ENCODE assay signal across 17 cellular contexts in the genomic region with DNA sequence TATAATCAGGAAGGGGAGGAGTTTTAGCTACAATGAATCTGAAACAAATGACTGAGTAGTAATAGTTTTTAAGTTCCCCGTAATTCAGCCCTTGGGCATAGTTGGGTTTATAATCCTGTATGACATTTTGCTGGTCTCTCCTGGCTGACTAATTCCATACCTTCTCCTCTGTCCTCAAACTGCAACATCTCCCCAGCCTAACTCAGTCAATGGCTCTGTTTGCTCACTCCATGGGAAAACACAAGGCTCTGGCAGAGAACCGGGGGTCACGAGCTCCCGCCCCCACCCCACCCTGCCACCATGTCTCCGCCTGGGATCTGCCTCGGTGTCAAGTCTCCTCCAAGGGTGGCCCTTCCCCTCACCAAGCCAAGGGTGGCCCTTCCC.
DNase-seq lines count a peak whose midpoint lies in the region; ATAC-seq lines count a peak whose summit lies in the region.
"Had no signal": no experiment of that assay in that cellular context is flagged by ENCODE, and none has a peak within 500 bp of the region (broad histone marks: within the 10 kb centered on the region; RNA-seq: fewer than 3 reads in every experiment).

No MANE protein-coding gene starts in this region.

- H3K27ac Mint-ChIP-seq in activated naive CD4-positive, alpha-beta T cell treated with anti-CD3 and anti-CD28 coated beads for 36 hours: peak overlapping the region; percentile 9
- peak overlapping the region; percentile 18 to 89 for H3K27ac Mint-ChIP-seq in activated naive CD4-positive, alpha-beta T cell treated with anti-CD3 and anti-CD28 coated beads, Interleukin-2, amount 50 U/mL, for 72 hours
- H3K27ac Mint-ChIP-seq in stimulated activated naive CD8-positive, alpha-beta T cell treated with anti-CD3 and anti-CD28 coated beads, Interleukin-15, amount 100 ng/mL, for 72 hours: peak overlapping the region in 1 of 2 donors; percentile 71
- H3K27ac Mint-ChIP-seq: HFFc6, memory B cell, naive B cell had no signal

- peaks cover 2% of the 10 kb centered on the region for H3K36me3 Mint-ChIP-seq in activated naive CD4-positive, alpha-beta T cell treated with anti-CD3 and anti-CD28 coated beads for 36 hours (ENCODE audit: low read depth)
- peaks cover 4 to 5% of the 10 kb centered on the region in 2 donors for H3K36me3 Mint-ChIP-seq in activated naive CD4-positive, alpha-beta T cell treated with anti-CD3 and anti-CD28 coated beads, Interleukin-2, amount 50 U/mL, for 72 hours
- H3K36me3 Mint-ChIP-seq: memory B cell had no signal

- ATAC-seq in activated naive CD4-positive, alpha-beta T cell treated with anti-CD3 and anti-CD28 coated beads, Interleukin-2, amount 50 U/mL, for 72 hours: peak; percentile 31 to 67
- no peak for ATAC-seq in stimulated activated naive CD8-positive, alpha-beta T cell treated with anti-CD3 and anti-CD28 coated beads, Interleukin-15, amount 100 ng/mL, for 72 hours
- ATAC-seq in HG02678 (IDR thresholded peaks at IDR 0.05; ENCODE audit: unreplicated experiment) (no peak), GM18873 (IDR thresholded peaks at IDR 0.05; ENCODE audit: low FRiP score, unreplicated experiment) (no peak), GM21360 (IDR thresholded peaks at IDR 0.05; ENCODE audit: unreplicated experiment) (no peak)
- ATAC-seq: foreskin keratinocyte had no signal

- peaks cover 58% of the 10 kb centered on the region for H3K4me1 Mint-ChIP-seq in activated naive CD4-positive, alpha-beta T cell treated with anti-CD3 and anti-CD28 coated beads for 36 hours (ENCODE audit: low read depth)
- peaks cover 56% of the 10 kb centered on the region for H3K4me1 Mint-ChIP-seq in stimulated activated naive CD8-positive, alpha-beta T cell treated with anti-CD3 and anti-CD28 coated beads, Interleukin-15, amount 100 ng/mL, for 72 hours

- H3K4me3 Mint-ChIP-seq in activated naive CD4-positive, alpha-beta T cell treated with anti-CD3 and anti-CD28 coated beads for 36 hours: peak overlapping the region; percentile 52
- peak overlapping the region; percentile 30 to 65 for H3K4me3 Mint-ChIP-seq in stimulated activated naive CD8-positive, alpha-beta T cell treated with anti-CD3 and anti-CD28 coated beads, Interleukin-15, amount 100 ng/mL, for 72 hours
- H3K4me3 Mint-ChIP-seq: HFFc6, memory B cell had no signal

- no peak for DNase-seq in activated naive CD4-positive, alpha-beta T cell treated with anti-CD3 and anti-CD28 coated beads for 36 hours
- no peak for DNase-seq in activated naive CD4-positive, alpha-beta T cell treated with anti-CD3 and anti-CD28 coated beads, Interleukin-2, amount 50 U/mL, for 16 hours
- peak; percentile 21 for DNase-seq in MV-4-11 (lab: John Stamatoyannopoulos, UW)
- DNase-seq in activated naive CD4-positive, alpha-beta T cell treated with anti-CD3 and anti-CD28 coated beads, Interleukin-2, amount 50 U/mL, for 72 hours (ENCODE audit: low spot score in 2 of 2): no peak
- DNase-seq in stimulated activated naive CD8-positive, alpha-beta T cell treated with anti-CD3 and anti-CD28 coated beads, Interleukin-15, amount 100 ng/mL, for 72 hours: no peak
- DNase-seq: dermis blood vessel endothelial cell; foreskin keratinocyte; GDM1; HFFc6; naive B cell; NCI-H1436 treated with DMSO at 0.1 percent for 48 hours; NCI-H2227 treated with DMSO at 0.1 percent for 48 hours; stimulated activated CD4-positive, alpha-beta T cell treated with anti-CD3 and anti-CD28 coated beads, Interleukin-1b, Interleukin-23, amount 100 ng/mL, for 48 hours had no signal

- CTCF ChIA-PET in activated naive CD4-positive, alpha-beta T cell treated with anti-CD3 and anti-CD28 coated beads for 36 hours (lab: Charles Lee): no interaction called here

- H3K9me3 Mint-ChIP-seq in activated naive CD4-positive, alpha-beta T cell treated with anti-CD3 and anti-CD28 coated beads for 36 hours: no peaks in the 10 kb centered on the region
- no peaks in the 10 kb centered on the region for H3K9me3 Mint-ChIP-seq in activated naive CD4-positive, alpha-beta T cell treated with anti-CD3 and anti-CD28 coated beads, Interleukin-2, amount 50 U/mL, for 72 hours
- no peaks in the 10 kb centered on the region for H3K9me3 Mint-ChIP-seq in stimulated activated naive CD8-positive, alpha-beta T cell treated with anti-CD3 and anti-CD28 coated beads, Interleukin-15, amount 100 ng/mL, for 72 hours
- H3K9me3 Mint-ChIP-seq: HFFc6, memory B cell, naive B cell had no signal

- intact Hi-C loops in activated naive CD4-positive, alpha-beta T cell treated with anti-CD3 and anti-CD28 coated beads for 36 hours (cut with micrococcal nuclease): loop anchor here (1.0 kb wide), 1 partner anchor 27 kb away; no protein-coding TSS in a partner anchor

- H3K27me3 Mint-ChIP-seq in activated naive CD4-positive, alpha-beta T cell treated with anti-CD3 and anti-CD28 coated beads for 36 hours (ENCODE audit: low read depth): no peaks in the 10 kb centered on the region
- H3K27me3 Mint-ChIP-seq in stimulated activated naive CD8-positive, alpha-beta T cell treated with anti-CD3 and anti-CD28 coated beads, Interleukin-15, amount 100 ng/mL, for 72 hours: no peaks in the 10 kb centered on the region
- H3K27me3 Mint-ChIP-seq: memory B cell had no signal

Comparison
In these comparisons a context has a peak if more than half of its experiments do, and no peak if none do; other contexts are left out.
1. ATAC-seq: peak in activated naive CD4-positive, alpha-beta T cell treated with anti-CD3 and anti-CD28 coated beads, Interleukin-2, amount 50 U/mL, for 72 hours (2 of 2); none in stimulated activated naive CD8-positive, alpha-beta T cell treated with anti-CD3 and anti-CD28 coated beads, Interleukin-15, amount 100 ng/mL, for 72 hours (single experiment), HG02678 (single experiment), GM18873 (single experiment) and GM21360 (single experiment).